Comparison of ENCODE assay signal across 8 cellular contexts in the genomic region with DNA sequence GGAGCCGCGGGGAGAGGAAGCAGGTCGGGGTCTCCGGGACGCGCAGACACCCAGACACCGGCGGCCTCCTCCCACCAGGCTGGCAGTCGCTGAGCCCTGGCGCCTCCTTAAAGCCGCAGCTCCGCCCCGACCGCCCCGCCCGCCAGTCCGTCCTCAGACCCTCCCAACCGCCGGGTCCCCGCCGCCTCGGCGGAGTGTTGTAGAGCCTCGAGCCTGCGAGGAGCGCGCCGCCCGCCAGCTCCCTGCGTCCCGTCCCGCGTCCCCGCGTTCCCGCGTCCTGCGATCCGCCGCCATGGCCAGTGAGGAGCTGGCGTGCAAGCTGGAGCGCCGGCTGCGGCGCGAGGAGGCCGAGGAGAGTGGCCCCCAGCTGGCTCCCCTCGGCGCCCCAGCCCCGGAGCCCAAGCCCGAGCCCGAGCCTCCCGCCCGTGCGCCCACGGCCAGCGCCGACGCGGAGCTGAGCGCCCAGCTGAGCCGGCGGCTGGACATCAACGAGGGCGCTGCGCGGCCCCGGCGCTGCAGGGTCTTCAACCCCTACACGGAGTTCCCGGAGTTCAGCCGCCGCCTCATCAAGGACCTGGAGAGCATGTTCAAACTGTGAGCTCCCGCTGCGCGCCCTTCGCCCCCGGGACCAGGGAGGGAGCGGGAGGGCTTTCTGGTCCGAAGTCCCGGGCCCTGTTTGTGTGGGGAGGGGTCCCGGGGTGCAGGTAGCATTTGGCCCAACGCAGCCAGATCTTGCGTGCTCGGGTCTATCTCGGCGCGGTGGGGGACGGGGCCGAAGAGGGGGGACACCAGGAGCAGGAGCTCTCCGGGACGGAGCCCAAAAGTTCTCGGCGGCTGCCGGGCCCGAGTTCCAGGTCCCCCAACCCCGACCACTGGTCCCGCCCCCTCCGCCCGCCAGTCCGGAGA.
DNase-seq lines count a peak whose midpoint lies in the region; ATAC-seq and TF ChIP-seq lines count a peak whose summit lies in the region.

A gene with protein sequence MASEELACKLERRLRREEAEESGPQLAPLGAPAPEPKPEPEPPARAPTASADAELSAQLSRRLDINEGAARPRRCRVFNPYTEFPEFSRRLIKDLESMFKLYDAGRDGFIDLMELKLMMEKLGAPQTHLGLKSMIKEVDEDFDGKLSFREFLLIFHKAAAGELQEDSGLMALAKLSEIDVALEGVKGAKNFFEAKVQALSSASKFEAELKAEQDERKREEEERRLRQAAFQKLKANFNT (plus strand): TSS at position 192 of the 906 bp plus-strand sequence. CDS start 101 bp downstream, at position 293.

- DNase-seq in DMS114 treated with DMSO at 0.1 percent for 48 hours (lab: John Stamatoyannopoulos, UW; ENCODE audit: unreplicated experiment), result peak; percentile 56
- peak; percentile 76 for DNase-seq in NB4 (ENCODE audit: low read depth)
- DNase-seq in activated CD4-positive, alpha-beta T cell treated with anti-CD3 and anti-CD28 coated beads for 48 hours, result peak; percentile 64
- peak; percentile 89 for DNase-seq in coronary artery (ENCODE audit: low spot score)
- peak; percentile 1 to 37 (median 28) for DNase-seq in stimulated activated CD4-positive, alpha-beta T cell treated with anti-CD3 and anti-CD28 coated beads, Interleukin-12 subunit alpha, Interleukin-12 subunit beta, amount 100 ng/mL, for 48 hours (ENCODE audit: low read depth in 2 of 3, low spot score in 1 of 3)

- TF ChIP-seq CTCF in NB4 (IDR thresholded peaks at IDR 0.05; ENCODE audit: low read depth, low read length) (no peak), coronary artery (IDR thresholded peaks at IDR 0.05) (no peak)

- no peak for ATAC-seq in GM21737 (IDR thresholded peaks at IDR 0.05; ENCODE audit: unreplicated experiment)
- no peak for ATAC-seq in GM21825 (IDR thresholded peaks at IDR 0.05; ENCODE audit: unreplicated experiment)

- H3K27ac ChIP-seq in coronary artery, result peak within 1 kb of the TSS; percentile 90 to 94
- H3K27ac ChIP-seq in layer of hippocampus (ENCODE audit: low read depth, low read length), result peak within 1 kb of the TSS; percentile 94

- no peak for TF ChIP-seq POLR2A in NB4 (IDR thresholded peaks at IDR 0.05; ENCODE audit: extremely low read depth, insufficient read length)

- no peaks in the 10 kb centered on the region for H3K27me3 ChIP-seq in layer of hippocampus (ENCODE audit: control insufficient read depth, insufficient read depth, low read length)

- H3K4me3 ChIP-seq in NB4 (ENCODE audit: low read depth, low read length) (peak within 1 kb of the TSS; percentile 48), coronary artery (peak within 1 kb of the TSS; percentile 82)

Comparison
In these comparisons a context has a peak if more than half of its experiments do, and no peak if none do; other contexts are left out.
1. DNase-seq: peak in every context shown above with its lines; median percentile 89 in coronary artery; 76 in NB4; 64 in activated CD4-positive, alpha-beta T cell treated with anti-CD3 and anti-CD28 coated beads for 48 hours; 56 in DMS114 treated with DMSO at 0.1 percent for 48 hours; 28 in stimulated activated CD4-positive, alpha-beta T cell treated with anti-CD3 and anti-CD28 coated beads, Interleukin-12 subunit alpha, Interleukin-12 subunit beta, amount 100 ng/mL, for 48 hours.